In the genomic region with DNA sequence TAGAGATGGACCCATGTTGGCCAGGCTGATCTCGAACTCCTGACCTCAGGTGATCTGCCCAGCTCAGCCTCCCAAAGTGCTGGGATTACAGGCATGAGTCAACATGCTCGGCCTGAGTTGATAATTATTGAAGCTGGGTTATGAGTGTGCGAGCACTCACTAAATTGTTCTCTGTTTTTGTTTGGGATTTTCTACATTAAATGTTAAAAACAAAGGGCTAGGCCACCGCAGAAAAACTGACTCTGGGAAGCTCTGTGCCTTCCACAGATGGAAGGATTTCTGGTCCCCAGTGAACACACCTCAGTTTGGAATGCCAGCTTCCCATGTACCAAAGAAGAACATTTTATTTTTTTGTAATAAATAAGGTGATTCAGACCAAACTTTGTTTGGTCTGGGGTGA, we compare ENCODE assay signal across 22 cellular contexts.
"Had no signal": no experiment of that assay in that cellular context is flagged by ENCODE, and none has a peak within 500 bp of the region (broad histone marks: within the 10 kb centered on the region; RNA-seq: fewer than 3 reads in every experiment).

No MANE protein-coding gene starts in this region.

- H3K4me3 ChIP-seq: Peyer's patch had no signal

- ATAC-seq: activated CD8-positive, alpha-beta memory T cell treated with anti-CD3 and anti-CD28 coated beads, Interleukin-2, amount 10 ng/mL, durations not matched to agents 7 days and 5 days; T-helper 17 cell had no signal

- H3K27ac Mint-ChIP-seq: activated CD8-positive, alpha-beta memory T cell treated with anti-CD3 and anti-CD28 coated beads, Interleukin-2, amount 10 ng/mL, durations not matched to agents 7 days and 5 days; activated naive CD4-positive, alpha-beta T cell treated with anti-CD3 and anti-CD28 coated beads, Interleukin-2, amount 50 U/mL, for 24 hours; T-helper 17 cell had no signal

- H3K4me3 Mint-ChIP-seq: activated CD8-positive, alpha-beta memory T cell treated with anti-CD3 and anti-CD28 coated beads, Interleukin-2, amount 10 ng/mL, durations not matched to agents 7 days and 5 days; activated naive CD4-positive, alpha-beta T cell treated with anti-CD3 and anti-CD28 coated beads, Interleukin-2, amount 50 U/mL, for 24 hours; activated T-cell treated with anti-CD3 and anti-CD28 coated beads, Interleukin-2, amount 50 U/mL, for 24 hours; activated T-helper 1 cell treated with anti-CD3 and anti-CD28 coated beads, Interleukin-12 subunit alpha, Interleukin-12 subunit beta, Interleukin-2, Interleukin-4 antibody, amounts not matched to agents 30 ng/mL and 10 ng/mL and 1 ng/mL, durations not matched to agents 14 hours and 24 hours and 36 hours; T-helper 17 cell had no signal

- DNase-seq: activated CD4-positive, CD25-positive, alpha-beta regulatory T cell; activated CD8-positive, alpha-beta memory T cell treated with anti-CD3 and anti-CD28 coated beads, Interleukin-2, amount 10 ng/mL, durations not matched to agents 7 days and 5 days; activated effector memory CD4-positive, alpha-beta T cell treated with Interleukin-2 at 50 U/mL for 16 hours; activated naive CD4-positive, alpha-beta T cell; activated T-cell treated with anti-CD3 and anti-CD28 coated beads, Interleukin-2, amount 50 U/mL, for 24 hours; amygdala; cerebellar nuclear complex; Kasumi-1; KBM-7; NCI-H1048; NCI-H1694; NCI-H2029 treated with DMSO at 0.1 percent for 48 hours; NCI-H510A treated with DMSO at 0.1 percent for 48 hours; NCI-H69; NK-92 treated with Interleukin-12 subunit alpha and Interleukin-12 subunit beta, amount 100 ng/mL, for 24 hours; Peyer's patch; SIG-M5; T-helper 17 cell; T-helper 9 cell had no signal

- H3K9me3 ChIP-seq: Peyer's patch had no signal

- H3K27me3 ChIP-seq: Peyer's patch had no signal

- H3K27me3 Mint-ChIP-seq: activated CD8-positive, alpha-beta memory T cell treated with anti-CD3 and anti-CD28 coated beads, Interleukin-2, amount 10 ng/mL, durations not matched to agents 7 days and 5 days; activated naive CD4-positive, alpha-beta T cell treated with anti-CD3 and anti-CD28 coated beads, Interleukin-2, amount 50 U/mL, for 24 hours; activated T-cell treated with anti-CD3 and anti-CD28 coated beads, Interleukin-2, amount 50 U/mL, for 24 hours; T-helper 17 cell had no signal

- H3K27ac ChIP-seq: Peyer's patch, VCaP had no signal

- H3K9me3 Mint-ChIP-seq: activated naive CD4-positive, alpha-beta T cell treated with anti-CD3 and anti-CD28 coated beads, Interleukin-2, amount 50 U/mL, for 24 hours; activated T-helper 1 cell treated with anti-CD3 and anti-CD28 coated beads, Interleukin-12 subunit alpha, Interleukin-12 subunit beta, Interleukin-2, Interleukin-4 antibody, amounts not matched to agents 30 ng/mL and 10 ng/mL and 1 ng/mL, durations not matched to agents 14 hours and 24 hours and 36 hours had no signal
